8 cellular contexts compared by ENCODE assay signal in genomic region chr15:92655178-92655995, GRCh38. TPM values are rescaled to one million over a fixed set of nuclear protein-coding genes. Genes with fewer than 3 reads are reported as not detected.
DNase-seq lines count a peak whose midpoint lies in the region; ATAC-seq, FAIRE-seq and TF ChIP-seq lines count a peak whose summit lies in the region.

Gene FAM174B, minus strand, starts transcription at chr15:92655775.

- H3K9me1 ChIP-seq in endothelial cell of umbilical vein (replicated peaks; ENCODE audit: control insufficient read depth, extremely low read depth, insufficient read depth, low read length): no peaks in the 10 kb centered on the region

- no peaks in the 10 kb centered on the region for H4K20me1 ChIP-seq in endothelial cell of umbilical vein (replicated peaks; ENCODE audit: control insufficient read depth, extremely low read depth, insufficient read depth, low read length)

- peak; percentile 53 for TF ChIP-seq POLR2A in endothelial cell of umbilical vein (IDR thresholded peaks at IDR 0.05; ENCODE audit: low read depth, low read length)
- TF ChIP-seq POLR2A in suprapubic skin (IDR thresholded peaks at IDR 0.05): no peak

- peaks cover 0 to 8% of the 10 kb centered on the region in 2 experiments for H3K36me3 ChIP-seq in endothelial cell of umbilical vein (ENCODE audit: control insufficient read depth in 2 of 2, extremely low read depth in 1 of 2, insufficient read depth in 2 of 2, low read length in 2 of 2)
- no peaks in the 10 kb centered on the region for H3K36me3 ChIP-seq in muscle layer of duodenum (ENCODE audit: control insufficient read depth in 1 of 2, insufficient read depth in 2 of 2, low read length in 2 of 2)
- no peaks in the 10 kb centered on the region for H3K36me3 ChIP-seq in suprapubic skin

- peak within 1 kb of the TSS; percentile 80 for H2AFZ ChIP-seq in endothelial cell of umbilical vein (ENCODE audit: low read depth, low read length)

- DNase-seq in AG04449 (ENCODE audit: low read depth, low spot score) (no peak), endothelial cell of umbilical vein (ENCODE audit: low read depth, low spot score) (peak; percentile 51), suprapubic skin (ENCODE audit: low spot score in 2 of 2) (no peak), HTR-8/SVneo (ENCODE audit: insufficient read length, low spot score) (no peak)
- DNase-seq in activated CD4-positive, alpha-beta T cell treated with anti-CD3 and anti-CD28 coated beads for 36 hours: peak; percentile 66

- dilution Hi-C loops in endothelial cell of umbilical vein (cut with MboI; ENCODE audit: extremely low pct_ligation_motif_present, low sequenced_read_pairs): no loop called here

- peaks cover 22% of the 10 kb centered on the region for H3K4me1 ChIP-seq in endothelial cell of umbilical vein (ENCODE audit: control insufficient read depth, extremely low read depth, insufficient read depth, low read length)
- peaks cover 2 to 17% of the 10 kb centered on the region in 2 donors for H3K4me1 ChIP-seq in muscle layer of duodenum (ENCODE audit: control insufficient read depth in 1 of 2, insufficient read depth in 2 of 2, low read length in 2 of 2)
- H3K4me1 ChIP-seq in suprapubic skin: peaks cover 20% of the 10 kb centered on the region

- peaks cover 25% of the 10 kb centered on the region for H3K27me3 Mint-ChIP-seq in activated CD4-positive, alpha-beta T cell treated with anti-CD3 and anti-CD28 coated beads for 36 hours

- ATAC-seq in GM18511 (IDR thresholded peaks at IDR 0.05; ENCODE audit: unreplicated experiment): peak; percentile 58
- ATAC-seq in HG03521 (IDR thresholded peaks at IDR 0.05; ENCODE audit: unreplicated experiment): peak; percentile 44
- peak; percentile 79 for ATAC-seq in activated CD4-positive, alpha-beta T cell treated with anti-CD3 and anti-CD28 coated beads for 36 hours

- H3K9ac ChIP-seq in endothelial cell of umbilical vein (replicated peaks; ENCODE audit: extremely low read depth, insufficient read depth, low read length): peak within 1 kb of the TSS; percentile 81

- intact Hi-C loops in activated CD4-positive, alpha-beta T cell treated with anti-CD3 and anti-CD28 coated beads for 36 hours (cut with DNase I, micrococcal nuclease): loop anchor here in 1 of 2 experiments (2.0 kb wide), 1 partner anchor 29 kb away; no protein-coding TSS in a partner anchor
- intact Hi-C loops in endothelial cell of umbilical vein (cut with micrococcal nuclease): loop anchor here (2.0 to 5.0 kb wide), 2 partner anchors 52 to 135 kb away; no protein-coding TSS in a partner anchor

- WGBS in suprapubic skin: 3% methylated on average over 30 of the region's 100 CpGs

- H3K36me3 Mint-ChIP-seq in activated CD4-positive, alpha-beta T cell treated with anti-CD3 and anti-CD28 coated beads for 36 hours (ENCODE audit: low read depth): peaks cover 2% of the 10 kb centered on the region

- no peak for TF ChIP-seq EP300 in suprapubic skin (IDR thresholded peaks at IDR 0.05)

- H3K79me2 ChIP-seq in endothelial cell of umbilical vein (ENCODE audit: control insufficient read depth, insufficient read depth, low read length): peaks cover 49% of the 10 kb centered on the region

- POLR2A ChIA-PET in AG04449 (lab: Yijun Ruan, JAX) (no interaction called here), endothelial cell of umbilical vein (lab: Charles Lee) (interaction anchor here (0.6 kb wide), 1 partner anchor 59 kb away, joined by 3 read pairs; no protein-coding TSS in a partner anchor)
- POLR2A ChIA-PET in activated CD4-positive, alpha-beta T cell treated with anti-CD3 and anti-CD28 coated beads for 36 hours (lab: Charles Lee): no interaction called here

- H3K9me3 ChIP-seq in endothelial cell of umbilical vein (replicated peaks; ENCODE audit: control insufficient read depth, insufficient read depth, low read length) (no peaks in the 10 kb centered on the region), muscle layer of duodenum (ENCODE audit: control insufficient read depth in 1 of 2, low read length in 2 of 2) (no peaks in the 10 kb centered on the region), suprapubic skin (no peaks in the 10 kb centered on the region)

- FAIRE-seq in endothelial cell of umbilical vein (lab: Jason Lieb, UNC) (peak; percentile 59), HTR-8/SVneo (lab: Jason Lieb, UNC) (no peak)

- peaks cover 8% of the 10 kb centered on the region for H3K4me1 Mint-ChIP-seq in activated CD4-positive, alpha-beta T cell treated with anti-CD3 and anti-CD28 coated beads for 36 hours

- no peaks in the 10 kb centered on the region for H3K9me3 Mint-ChIP-seq in activated CD4-positive, alpha-beta T cell treated with anti-CD3 and anti-CD28 coated beads for 36 hours (ENCODE audit: low read depth)

- H3K27ac Mint-ChIP-seq in activated CD4-positive, alpha-beta T cell treated with anti-CD3 and anti-CD28 coated beads for 36 hours: no peak within 1 kb of the TSS

- no peak for TF ChIP-seq CTCF in AG04449 (IDR thresholded peaks at IDR 0.05; ENCODE audit: insufficient read depth, low read length, missing control alignments)
- TF ChIP-seq CTCF in endothelial cell of umbilical vein (IDR thresholded peaks at IDR 0.05; ENCODE audit: extremely low read depth in 1 of 2, insufficient read depth in 1 of 2, low read depth in 1 of 2, low read length in 2 of 2): no peak
- TF ChIP-seq CTCF in suprapubic skin (IDR thresholded peaks at IDR 0.05): no peak

- BruUV-seq in endothelial cell of umbilical vein (replicated peaks; lab: Mats Ljungman, UMichigan): no TSS peak

- H3K27ac ChIP-seq in endothelial cell of umbilical vein (ENCODE audit: insufficient read depth, low read depth, low read length) (peak within 1 kb of the TSS; percentile 56), muscle layer of duodenum (ENCODE audit: low read length) (no peak within 1 kb of the TSS), suprapubic skin (peak within 1 kb of the TSS; percentile 67)

- H3K4me2 ChIP-seq in endothelial cell of umbilical vein (ENCODE audit: insufficient read depth, low read length): peak within 1 kb of the TSS; percentile 82

- CTCF ChIA-PET in AG04449 (lab: Yijun Ruan, JAX): no interaction called here
- CTCF ChIA-PET in activated CD4-positive, alpha-beta T cell treated with anti-CD3 and anti-CD28 coated beads for 36 hours (lab: Charles Lee): interaction anchor here (0.6 kb wide), 1 partner anchor 162 kb away, joined by 4 read pairs; no protein-coding TSS in a partner anchor
- CTCF ChIA-PET in endothelial cell of umbilical vein (lab: Charles Lee): interaction anchor here (0.9 to 4.0 kb wide), 9 partner anchors 10 to 134 kb away, joined by 3 to 39 read pairs (median 3); no protein-coding TSS in a partner anchor

- peak within 1 kb of the TSS; percentile 66 for H3K4me3 Mint-ChIP-seq in activated CD4-positive, alpha-beta T cell treated with anti-CD3 and anti-CD28 coated beads for 36 hours

- H3K27me3 ChIP-seq in endothelial cell of umbilical vein (ENCODE audit: control insufficient read depth in 2 of 2, insufficient read depth in 2 of 2, low read length in 2 of 2): no peaks in the 10 kb centered on the region
- no peaks in the 10 kb centered on the region for H3K27me3 ChIP-seq in muscle layer of duodenum (ENCODE audit: low read depth, low read length)
- H3K27me3 ChIP-seq in suprapubic skin: peaks cover 18% of the 10 kb centered on the region

- peak within 1 kb of the TSS; percentile 51 for H3K4me3 ChIP-seq in AG04449 (ENCODE audit: low read depth, low read length)
- H3K4me3 ChIP-seq in endothelial cell of umbilical vein (replicated peaks in 1 of 3; ENCODE audit: insufficient read depth in 1 of 3, low read depth in 1 of 3, low read length in 3 of 3): peak within 1 kb of the TSS; percentile 47 to 93 (median 81)
- H3K4me3 ChIP-seq in muscle layer of duodenum (ENCODE audit: low read depth in 1 of 2, low read length in 2 of 2): peak within 1 kb of the TSS; percentile 32 to 82
- H3K4me3 ChIP-seq in suprapubic skin: peak within 1 kb of the TSS; percentile 57

TF ChIP-seq in endothelial cell of umbilical vein, 7 proteins besides CTCF, POLR2A, EP300 and RAD21:
- no peak for TF ChIP-seq EZH2 (IDR thresholded peaks at IDR 0.05; ENCODE audit: borderline replicate concordance, low read depth, low read length, severe bottlenecking)
- TF ChIP-seq GATA2 (IDR thresholded peaks at IDR 0.05; ENCODE audit: insufficient read depth, insufficient read length, low read depth, low read length): no peak
- TF ChIP-seq POLR2AphosphoS5 (IDR thresholded peaks at IDR 0.05; ENCODE audit: insufficient read depth, low read depth, low read length): peak; percentile 62
- TF ChIP-seq MAX (IDR thresholded peaks at IDR 0.05; ENCODE audit: insufficient read depth, insufficient read length): peak; percentile 43

RNA-seq across cellular contexts. Expression of gene FAM174B, which starts in this region (rescaled TPM):
- total RNA-seq in activated CD4-positive, alpha-beta T cell treated with anti-CD3 and anti-CD28 coated beads for 36 hours: 1 to 10 TPM; 4.0 to 4.9 TPM
- total RNA-seq in endothelial cell of umbilical vein (20.0 and 30.2 TPM in 2 replicates), suprapubic skin (10 to 100 TPM in 3 of 4 donors, 1 to 10 TPM in 1; 6.2 to 24.0 (median 18.3) TPM)
- polyA plus RNA-seq in endothelial cell of umbilical vein: 22.9 and 25.9 TPM in 2 replicates
- polyA plus RNA-seq in endothelial cell of umbilical vein (2011; cell fraction: cytosol; rRNA removed): 31.8 and 39.0 TPM in 2 replicates
- polyA plus RNA-seq in endothelial cell of umbilical vein (2011; cell fraction: nucleus; rRNA removed): 19.9 and 20.4 TPM in 2 replicates
- 70.9 and 71.0 TPM in 2 replicates for polyA plus RNA-seq in endothelial cell of umbilical vein (2012)
- 31.3 and 47.8 TPM in 2 replicates for polyA minus RNA-seq in endothelial cell of umbilical vein
- polyA minus RNA-seq in endothelial cell of umbilical vein (2011; cell fraction: cytosol; rRNA and poly(A)+ RNA removed): 10.9 TPM
- 16.4 and 32.0 TPM in 2 replicates for polyA minus RNA-seq in endothelial cell of umbilical vein (2011; cell fraction: nucleus; rRNA and poly(A)+ RNA removed)

Comparison
In these comparisons a context has a peak if more than half of its experiments do, and no peak if none do; other contexts are left out.
1. DNase-seq: peak in activated CD4-positive, alpha-beta T cell treated with anti-CD3 and anti-CD28 coated beads for 36 hours (single experiment) and endothelial cell of umbilical vein (single experiment); none in AG04449 (single experiment), suprapubic skin (0 of 2) and HTR-8/SVneo (single experiment).
2. Peak in every context shown above with its lines, with median percentiles within 50 percentile points of each other: H3K4me3 ChIP-seq and ATAC-seq.